8 cellular contexts compared by ENCODE assay signal in genomic region chr10:113854757-113855626, GRCh38. TPM values are rescaled to one million over a fixed set of nuclear protein-coding genes. Genes with fewer than 3 reads are reported as not detected.
DNase-seq lines count a peak whose midpoint lies in the region; ATAC-seq, FAIRE-seq and TF ChIP-seq lines count a peak whose summit lies in the region.

No MANE protein-coding gene starts in this region.

- peak; percentile 33 for ATAC-seq in GM21619 (IDR thresholded peaks at IDR 0.05; ENCODE audit: unreplicated experiment)

- H3K36me3 ChIP-seq in KMS-11 (ENCODE audit: insufficient read depth) (peaks cover 7% of the 10 kb centered on the region), WERI-Rb-1 (peaks cover 31% of the 10 kb centered on the region), keratinocyte (ENCODE audit: control insufficient read depth in 2 of 2, extremely low read depth in 1 of 2, insufficient read depth in 2 of 2, low read length in 2 of 2) (peaks cover 0 to 6% of the 10 kb centered on the region in 2 experiments)

- peak overlapping the region; percentile 90 for H3K9ac ChIP-seq in KMS-11
- peak overlapping the region; percentile 95 for H3K9ac ChIP-seq in keratinocyte (ENCODE audit: control insufficient read depth, extremely low read depth, insufficient read depth, low read length)

- H3K79me2 ChIP-seq in KMS-11 (ENCODE audit: insufficient read depth, low read depth) (peaks cover 20% of the 10 kb centered on the region), keratinocyte (ENCODE audit: control insufficient read depth, insufficient read depth, low read length) (peaks cover 36% of the 10 kb centered on the region)

- H3K4me3 ChIP-seq in KMS-11 (IDR thresholded peaks at IDR 0.05; ENCODE audit: insufficient read depth, low read depth, low read length) (no peak overlapping the region), WERI-Rb-1 (ENCODE audit: low read depth, low read length) (peak overlapping the region; percentile 87), keratinocyte (ENCODE audit: control insufficient read depth in 2 of 3, extremely low read depth in 1 of 3, insufficient read depth in 2 of 3, low read depth in 1 of 3, low read length in 3 of 3) (peak overlapping the region; percentile 84 to 97 (median 93))

- H2AFZ ChIP-seq in KMS-11 (ENCODE audit: low read depth) (peak overlapping the region; percentile 97), keratinocyte (ENCODE audit: control insufficient read depth, low read length) (peak overlapping the region; percentile 93)

- peak; percentile 46 for FAIRE-seq in keratinocyte (lab: Jason Lieb, UNC)

- dilution Hi-C loops in keratinocyte (cut with MboI; ENCODE audit: extremely low pct_ligation_motif_present, low sequenced_read_pairs) = no loop called here

- H3K9me3 ChIP-seq in WERI-Rb-1 (ENCODE audit: severe bottlenecking) (no peaks in the 10 kb centered on the region), keratinocyte (ENCODE audit: control insufficient read depth, low read depth, low read length) (no peaks in the 10 kb centered on the region)

- H3K4me1 ChIP-seq in KMS-11 (ENCODE audit: low read depth, poor library complexity, severe bottlenecking) (peaks cover 43% of the 10 kb centered on the region), keratinocyte (ENCODE audit: control insufficient read depth, extremely low read depth, insufficient read depth, low read length) (peaks cover 37% of the 10 kb centered on the region)

- H3K27me3 ChIP-seq in KMS-11 (ENCODE audit: insufficient read depth, low read depth) = no peaks in the 10 kb centered on the region
- H3K27me3 ChIP-seq in WERI-Rb-1 (ENCODE audit: insufficient read depth, low read depth, severe bottlenecking) = no peaks in the 10 kb centered on the region
- no peaks in the 10 kb centered on the region for H3K27me3 ChIP-seq in keratinocyte (ENCODE audit: control insufficient read depth, extremely low read depth, insufficient read depth, low read length)

- in situ Hi-C loops in G401 (cut with HindIII; ENCODE audit: low sequenced_read_pairs) = no loop called here

- H4K20me1 ChIP-seq in KMS-11 (ENCODE audit: insufficient read depth) = no peaks in the 10 kb centered on the region
- H4K20me1 ChIP-seq in keratinocyte (ENCODE audit: control insufficient read depth, extremely low read depth, insufficient read depth, low read length) = no peaks in the 10 kb centered on the region

- DNase-seq in G401 (ENCODE audit: low spot score) = peak; percentile 42
- DNase-seq in WERI-Rb-1 = peak; percentile 56
- peak; percentile 33 for DNase-seq in cerebellar cortex (ENCODE audit: low spot score)
- no peak for DNase-seq in keratinocyte (ENCODE audit: low read depth, low spot score)
- peak; percentile 4 for DNase-seq in stimulated activated CD4-positive, alpha-beta T cell treated with anti-CD3 and anti-CD28 coated beads, Interleukin-15, amount 100 ng/mL, for 24 hours
- no peak for DNase-seq in OCI-M2 (lab: John Stamatoyannopoulos, UW; ENCODE audit: unreplicated experiment)

- H3K27ac ChIP-seq in KMS-11 = peak overlapping the region; percentile 59
- peak overlapping the region; percentile 98 for H3K27ac ChIP-seq in WERI-Rb-1
- peak overlapping the region; percentile 96 for H3K27ac ChIP-seq in keratinocyte (ENCODE audit: control insufficient read depth, insufficient read depth, low read length)

- peak overlapping the region; percentile 78 for H3K4me2 ChIP-seq in KMS-11
- peak overlapping the region; percentile 77 for H3K4me2 ChIP-seq in keratinocyte (ENCODE audit: control insufficient read depth, extremely low read depth, insufficient read depth, low read depth, low read length)

- no peak for TF ChIP-seq CTCF in KMS-11 (conservative IDR thresholded peaks at IDR 0.05; ENCODE audit: low read depth, low read length)
- TF ChIP-seq CTCF in WERI-Rb-1 (IDR thresholded peaks at IDR 0.05; ENCODE audit: low read depth, low read length) = 0 out of 2 replicates have a peak, but pooled peaks have one; percentile 6
- no peak for TF ChIP-seq CTCF in keratinocyte (optimal IDR thresholded peaks at IDR 0.05 in 1 of 3, IDR thresholded peaks at IDR 0.05 in 1 of 3, conservative IDR thresholded peaks at IDR 0.05 in 1 of 3; ENCODE audit: extremely low read depth in 1 of 3, insufficient read depth in 2 of 3, low read length in 3 of 3)

- H3K9me1 ChIP-seq in keratinocyte (ENCODE audit: control insufficient read depth, extremely low read depth, insufficient read depth, low read length) = no peaks in the 10 kb centered on the region

RNA-seq across cellular contexts. Expression of gene NHLRC2, which starts 0.5 kb away (rescaled TPM):
- 12.3 and 21.0 TPM in 2 replicates for total RNA-seq in G401 (2014; rRNA removed; shearing (Covaris generic))
- 6.0 to 7.5 TPM (median 6.2 TPM) in 3 replicates for polyA plus RNA-seq in keratinocyte
- polyA plus RNA-seq in keratinocyte (2011; ENCODE audit: low read depth) = 2.8 TPM
- polyA plus RNA-seq in keratinocyte (2011; cell fraction: cytosol; rRNA removed) = 2.5 and 5.1 TPM in 2 replicates
- polyA plus RNA-seq in keratinocyte (2011; cell fraction: nucleus; rRNA removed) = 9.1 and 11.3 TPM in 2 replicates
- 3.0 and 4.9 TPM in 2 replicates for polyA plus RNA-seq in keratinocyte (2012; ENCODE audit: low replicate concordance)
- 4.3 to 17.5 TPM (median 15.4 TPM) in 3 replicates for polyA minus RNA-seq in keratinocyte
- 6.7 TPM for polyA minus RNA-seq in keratinocyte (2011; cell fraction: cytosol; rRNA and poly(A)+ RNA removed)
- polyA minus RNA-seq in keratinocyte (2011; cell fraction: nucleus; rRNA and poly(A)+ RNA removed) = 12.6 and 20.9 TPM in 2 replicates

RNA-seq across cellular contexts. Expression of gene DCLRE1A, which starts 1.1 kb away (rescaled TPM):
- 8.2 and 8.4 TPM in 2 replicates for total RNA-seq in G401 (2014; rRNA removed; shearing (Covaris generic))
- polyA plus RNA-seq in keratinocyte = 4.3 to 6.5 TPM (median 4.8 TPM) in 3 replicates
- polyA plus RNA-seq in keratinocyte (2011; ENCODE audit: low read depth) = 2.0 TPM
- polyA plus RNA-seq in keratinocyte (2011; cell fraction: cytosol; rRNA removed) = 2.8 and 6.3 TPM in 2 replicates
- polyA plus RNA-seq in keratinocyte (2011; cell fraction: nucleus; rRNA removed) = 4.4 and 5.0 TPM in 2 replicates
- polyA plus RNA-seq in keratinocyte (2012; ENCODE audit: low replicate concordance) = 2.5 and 3.3 TPM in 2 replicates
- polyA minus RNA-seq in keratinocyte = 1.2 to 6.6 TPM (median 4.0 TPM) in 3 replicates
- 3.3 TPM for polyA minus RNA-seq in keratinocyte (2011; cell fraction: cytosol; rRNA and poly(A)+ RNA removed)
- polyA minus RNA-seq in keratinocyte (2011; cell fraction: nucleus; rRNA and poly(A)+ RNA removed) = 3.1 and 5.8 TPM in 2 replicates

Comparison
In these comparisons a context has a peak if more than half of its experiments do, and no peak if none do; other contexts are left out.
1. DNase-seq: peak in G401 (single experiment), WERI-Rb-1 (single experiment), cerebellar cortex (single experiment) and stimulated activated CD4-positive, alpha-beta T cell treated with anti-CD3 and anti-CD28 coated beads, Interleukin-15, amount 100 ng/mL, for 24 hours (single experiment); none in keratinocyte (single experiment) and OCI-M2 (single experiment).
2. Peak in every context shown above with its lines, with median percentiles within 50 percentile points of each other: H3K27ac ChIP-seq.